13 cellular contexts compared by ENCODE assay signal in genomic region chr3:173513123-173513522, GRCh38.
DNase-seq lines count a peak whose midpoint lies in the region; ATAC-seq lines count a peak whose summit lies in the region.
"Had no signal": no experiment of that assay in that cellular context is flagged by ENCODE, and none has a peak within 500 bp of the region (broad histone marks: within the 10 kb centered on the region; RNA-seq: fewer than 3 reads in every experiment).

No MANE protein-coding gene starts in this region.

- peak; percentile 72 for ATAC-seq in GM18861 (IDR thresholded peaks at IDR 0.05; ENCODE audit: unreplicated experiment)
- peak; percentile 75 for ATAC-seq in GM21576 (IDR thresholded peaks at IDR 0.05; ENCODE audit: unreplicated experiment)
- ATAC-seq in HG03432 (IDR thresholded peaks at IDR 0.05; ENCODE audit: unreplicated experiment), result peak; percentile 98
- ATAC-seq in esophagus mucosa, result peak; percentile 28
- ATAC-seq in HG03175 (IDR thresholded peaks at IDR 0.05; ENCODE audit: unreplicated experiment), result no peak

- DNase-seq in SK-N-DZ (ENCODE audit: low spot score), result no peak
- no peak for DNase-seq in central memory CD4-positive, alpha-beta T cell
- DNase-seq: activated CD4-positive, CD25-positive, alpha-beta regulatory T cell treated with anti-CD3 and anti-CD28 coated beads, Interleukin-2, amount 50 U/mL, for 72 hours; Calu3; Kasumi-1; NCI-H1436 treated with DMSO at 0.1 percent for 48 hours; NCI-H345; SIG-M5 had no signal
